Comparison of ENCODE assay signal across 27 cellular contexts in the genomic region with DNA sequence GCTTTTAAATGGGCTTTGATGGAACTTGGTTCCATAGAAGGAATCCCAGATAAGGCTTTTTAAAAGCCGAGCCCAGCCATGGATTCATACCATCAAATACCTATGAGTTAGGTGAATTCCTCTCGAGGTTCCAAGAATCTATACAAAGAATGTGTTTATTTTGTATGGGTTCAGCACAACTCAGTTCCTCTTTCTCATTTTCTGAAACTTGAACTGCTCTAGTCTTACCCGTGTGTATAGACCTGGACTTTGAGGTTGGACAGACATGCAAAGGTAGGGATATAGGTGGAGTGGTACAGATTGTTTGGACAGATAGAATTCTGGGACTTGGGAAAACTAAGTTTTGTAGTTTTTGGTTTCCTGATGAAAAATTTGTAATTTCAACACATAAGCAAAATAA.
"Had no signal": no experiment of that assay in that cellular context is flagged by ENCODE, and none has a peak within 500 bp of the region (broad histone marks: within the 10 kb centered on the region; RNA-seq: fewer than 3 reads in every experiment).

No MANE protein-coding gene starts in this region.

- H3K27ac Mint-ChIP-seq: naive thymus-derived CD8-positive, alpha-beta T cell; nephron; neural progenitor cell; progenitor cell of endocrine pancreas; stimulated activated effector memory CD8-positive, alpha-beta T cell treated with anti-CD3 and anti-CD28 coated beads, Interleukin-12 subunit alpha, Interleukin-12 subunit beta, amount 100 ng/mL, for 72 hours; stimulated activated naive CD8-positive, alpha-beta T cell treated with anti-CD3 and anti-CD28 coated beads, Interleukin-15, Interleukin-2, amounts not matched to agents 100 ng/mL and 50 ng/mL, for 24 hours had no signal

- ATAC-seq: naive thymus-derived CD8-positive, alpha-beta T cell; psoas muscle; right cardiac atrium; right lobe of liver; stimulated activated effector memory CD8-positive, alpha-beta T cell treated with anti-CD3 and anti-CD28 coated beads, Interleukin-12 subunit alpha, Interleukin-12 subunit beta, amount 100 ng/mL, for 72 hours had no signal

- H3K9me3 ChIP-seq: ovary, psoas muscle, right lobe of liver, sigmoid colon, stomach, thoracic aorta, thyroid gland, tibial nerve, upper lobe of left lung had no signal

- H3K79me2 ChIP-seq: parathyroid adenoma had no signal

- H3K27me3 Mint-ChIP-seq: naive thymus-derived CD8-positive, alpha-beta T cell; progenitor cell of endocrine pancreas; stimulated activated naive CD8-positive, alpha-beta T cell treated with anti-CD3 and anti-CD28 coated beads, Interleukin-15, Interleukin-2, amounts not matched to agents 100 ng/mL and 50 ng/mL, for 24 hours had no signal

- DNase-seq: naive B cell; naive thymus-derived CD8-positive, alpha-beta T cell; occipital lobe; ovary; posterior cingulate gyrus; psoas muscle; right cardiac atrium; right lobe of liver; sigmoid colon; small intestine; stimulated activated CD4-positive, alpha-beta T cell treated with anti-CD3 and anti-CD28 coated beads, Interleukin-15, amount 100 ng/mL, for 24 hours; stimulated activated CD4-positive, alpha-beta T cell treated with anti-CD3 and anti-CD28 coated beads, Interleukin-2, amount 100 ng/mL, for 24 hours; stimulated activated CD4-positive, alpha-beta T cell treated with anti-CD3 and anti-CD28 coated beads, Interleukin-2, amount 100 ng/mL, for 48 hours; stimulated activated CD4-positive, alpha-beta T cell treated with anti-CD3 and anti-CD28 coated beads, Interleukin-4, amount 100 ng/mL, for 24 hours; stimulated activated naive CD4-positive, alpha-beta T cell treated with Interleukin-2 at 50 U/mL for 16 hours; stomach; thyroid gland; upper lobe of left lung had no signal

- H3K36me3 ChIP-seq: neural progenitor cell, ovary, right lobe of liver, sigmoid colon, stomach, thoracic aorta, thyroid gland, tibial nerve, upper lobe of left lung had no signal

- H2AFZ ChIP-seq: neural progenitor cell, parathyroid adenoma had no signal

- H3K4me1 ChIP-seq: neural progenitor cell, parathyroid adenoma, psoas muscle, right lobe of liver, stomach, thyroid gland, tibial nerve, upper lobe of left lung had no signal

- H3K4me3 Mint-ChIP-seq: naive B cell; naive thymus-derived CD8-positive, alpha-beta T cell; nephron; neural progenitor cell; stimulated activated effector memory CD8-positive, alpha-beta T cell treated with anti-CD3 and anti-CD28 coated beads, Interleukin-12 subunit alpha, Interleukin-12 subunit beta, amount 100 ng/mL, for 72 hours; stimulated activated naive CD8-positive, alpha-beta T cell treated with anti-CD3 and anti-CD28 coated beads, Interleukin-15, Interleukin-2, amounts not matched to agents 100 ng/mL and 50 ng/mL, for 24 hours had no signal

- H3K9me3 Mint-ChIP-seq: nephron; neural progenitor cell; stimulated activated naive CD8-positive, alpha-beta T cell treated with anti-CD3 and anti-CD28 coated beads, Interleukin-15, Interleukin-2, amounts not matched to agents 100 ng/mL and 50 ng/mL, for 24 hours had no signal

- H3K4me1 Mint-ChIP-seq: naive thymus-derived CD8-positive, alpha-beta T cell; neural progenitor cell; stimulated activated effector memory CD8-positive, alpha-beta T cell treated with anti-CD3 and anti-CD28 coated beads, Interleukin-12 subunit alpha, Interleukin-12 subunit beta, amount 100 ng/mL, for 72 hours had no signal

- H3K4me2 ChIP-seq: neural progenitor cell had no signal

- H3K9ac ChIP-seq: neural progenitor cell, parathyroid adenoma had no signal

- H3K4me3 ChIP-seq: neural progenitor cell, ovary, psoas muscle, right lobe of liver, sigmoid colon, stomach, thoracic aorta, thyroid gland, tibial nerve, upper lobe of left lung had no signal

- H3K36me3 Mint-ChIP-seq: naive thymus-derived CD8-positive, alpha-beta T cell; neural progenitor cell; stimulated activated effector memory CD8-positive, alpha-beta T cell treated with anti-CD3 and anti-CD28 coated beads, Interleukin-12 subunit alpha, Interleukin-12 subunit beta, amount 100 ng/mL, for 72 hours had no signal

- H3K27ac ChIP-seq: neural progenitor cell, ovary, parathyroid adenoma, psoas muscle, right lobe of liver, sigmoid colon, stomach, thoracic aorta, thyroid gland, tibial nerve, upper lobe of left lung had no signal

- H3K27me3 ChIP-seq: neural progenitor cell, ovary, right lobe of liver, sigmoid colon, stomach, thyroid gland, tibial nerve, upper lobe of left lung had no signal

- FAIRE-seq: small intestine, urothelium cell line had no signal
